10 cellular contexts compared by ENCODE assay signal in the genomic region with DNA sequence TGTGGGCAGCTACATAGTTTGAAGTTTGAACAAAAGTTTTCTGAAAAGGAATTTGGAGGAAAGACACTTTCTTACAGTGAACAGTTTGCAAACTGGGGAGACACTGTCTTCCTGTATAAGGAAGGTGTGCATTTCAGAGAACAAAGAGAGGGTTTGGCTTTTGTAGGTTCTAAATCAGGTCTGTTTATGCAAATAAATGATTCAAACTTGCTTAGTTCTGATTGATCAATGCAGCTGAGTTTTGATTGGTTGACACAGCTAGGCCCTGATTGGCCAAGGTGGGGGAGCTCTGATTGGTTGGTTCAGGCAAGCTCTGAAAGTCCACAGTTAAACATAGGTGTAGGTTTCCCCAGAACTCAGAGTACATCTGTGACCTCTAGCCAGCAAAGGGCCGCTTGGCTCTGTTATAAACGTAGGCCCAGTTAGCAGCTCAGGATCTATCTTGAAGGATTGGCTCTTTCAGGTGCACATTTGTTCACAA.
A peak's percentile ranks its signal among the peaks of the same experiment; 100 is the strongest.
DNase-seq lines count a peak whose midpoint lies in the region; ATAC-seq and TF ChIP-seq lines count a peak whose summit lies in the region.
"Had no signal": no experiment of that assay in that cellular context is flagged by ENCODE, and none has a peak within 500 bp of the region (broad histone marks: within the 10 kb centered on the region; RNA-seq: fewer than 3 reads in every experiment).

No MANE protein-coding gene starts in this region.

- POLR2A ChIA-PET in CD8-positive, alpha-beta memory T cell (lab: Charles Lee) = interaction anchor here (1.1 kb wide), 1 partner anchor 194 kb away, joined by 4 read pairs; the partner anchor contains the start of gene IRF2
- POLR2A ChIA-PET in activated CD4-positive, alpha-beta memory T cell treated with anti-CD3 and anti-CD28 coated beads, Interleukin-2, amount 10 ng/mL, durations not matched to agents 7 days and 5 days (lab: Charles Lee) = interaction anchor here (0.6 to 5.3 kb wide), 8 partner anchors 9 to 368 kb away, joined by 3 to 137 read pairs (median 3); partner anchors contain the start of gene IRF2

- no peaks in the 10 kb centered on the region for H3K27me3 ChIP-seq in CD8-positive, alpha-beta memory T cell (ENCODE audit: insufficient read depth, low read length, poor library complexity, severe bottlenecking)
- H3K27me3 ChIP-seq in tibial artery = no peaks in the 10 kb centered on the region

- no peak overlapping the region for H3K4me3 ChIP-seq in CD8-positive, alpha-beta memory T cell (ENCODE audit: low read length)
- H3K4me3 ChIP-seq in tibial artery = no peak overlapping the region

- H3K9me3 ChIP-seq in CD8-positive, alpha-beta memory T cell (ENCODE audit: low read length) = no peaks in the 10 kb centered on the region
- peaks cover 0 to 13% (median 5%) of the 10 kb centered on the region in 3 donors for H3K9me3 ChIP-seq in tibial artery

- peaks cover 0 to 5% (median 3%) of the 10 kb centered on the region in 5 donors for H3K9me3 Mint-ChIP-seq in CD8-positive, alpha-beta memory T cell
- peaks cover 19% of the 10 kb centered on the region for H3K9me3 Mint-ChIP-seq in activated CD4-positive, alpha-beta memory T cell treated with anti-CD3 and anti-CD28 coated beads, Interleukin-2, amount 10 ng/mL, durations not matched to agents 7 days and 5 days

- ATAC-seq in GM19035 (IDR thresholded peaks at IDR 0.05; ENCODE audit: unreplicated experiment) (peak; percentile 45), HG02981 (IDR thresholded peaks at IDR 0.05; ENCODE audit: unreplicated experiment) (peak; percentile 30)

- no peak overlapping the region for H3K27ac ChIP-seq in CD8-positive, alpha-beta memory T cell (ENCODE audit: low read depth, low read length)
- no peak overlapping the region for H3K27ac ChIP-seq in tibial artery

- H3K4me3 Mint-ChIP-seq in CD8-positive, alpha-beta memory T cell = peak overlapping the region in 1 of 7 donors; percentile 62
- no peak overlapping the region for H3K4me3 Mint-ChIP-seq in activated CD4-positive, alpha-beta memory T cell treated with anti-CD3 and anti-CD28 coated beads, Interleukin-2, amount 10 ng/mL, durations not matched to agents 7 days and 5 days

- TF ChIP-seq CTCF in tibial artery (IDR thresholded peaks at IDR 0.05) = no peak

- no peaks in the 10 kb centered on the region for H3K27me3 Mint-ChIP-seq in CD8-positive, alpha-beta memory T cell
- no peaks in the 10 kb centered on the region for H3K27me3 Mint-ChIP-seq in activated CD4-positive, alpha-beta memory T cell treated with anti-CD3 and anti-CD28 coated beads, Interleukin-2, amount 10 ng/mL, durations not matched to agents 7 days and 5 days

- H3K4me1 ChIP-seq in CD8-positive, alpha-beta memory T cell (ENCODE audit: insufficient read depth, low read length) = peaks cover 36% of the 10 kb centered on the region
- no peaks in the 10 kb centered on the region for H3K4me1 ChIP-seq in tibial artery

- H3K27ac Mint-ChIP-seq in CD8-positive, alpha-beta memory T cell = peak overlapping the region in 7 of 8 donors; percentile 23 to 70 (median 55)
- peak overlapping the region; percentile 84 for H3K27ac Mint-ChIP-seq in activated CD4-positive, alpha-beta memory T cell treated with anti-CD3 and anti-CD28 coated beads, Interleukin-2, amount 10 ng/mL, durations not matched to agents 7 days and 5 days

- no peaks in the 10 kb centered on the region for H3K36me3 ChIP-seq in CD8-positive, alpha-beta memory T cell (ENCODE audit: insufficient read depth, low read length)
- no peaks in the 10 kb centered on the region for H3K36me3 ChIP-seq in tibial artery

- DNase-seq in CD8-positive, alpha-beta memory T cell = peak in 2 of 5 donors; percentile 13 to 17
- peak; percentile 43 for DNase-seq in activated CD4-positive, alpha-beta memory T cell treated with anti-CD3 and anti-CD28 coated beads, Interleukin-2, amount 10 ng/mL, durations not matched to agents 7 days and 5 days
- DNase-seq in T-helper 9 cell (no peak), tibial artery (no peak), NCI-H2029 (lab: John Stamatoyannopoulos, UW) (no peak), NCI-H2171 (lab: John Stamatoyannopoulos, UW) (no peak)
- DNase-seq: DMS79, NCI-H187 treated with DMSO at 0.1 percent for 48 hours had no signal

- H3K36me3 Mint-ChIP-seq in CD8-positive, alpha-beta memory T cell = peaks cover 0 to 7% (median 6%) of the 10 kb centered on the region in 3 donors
- peaks cover 21% of the 10 kb centered on the region for H3K36me3 Mint-ChIP-seq in activated CD4-positive, alpha-beta memory T cell treated with anti-CD3 and anti-CD28 coated beads, Interleukin-2, amount 10 ng/mL, durations not matched to agents 7 days and 5 days (ENCODE audit: low read depth)

- H3K4me1 Mint-ChIP-seq in CD8-positive, alpha-beta memory T cell = peaks cover 31 to 46% (median 34%) of the 10 kb centered on the region in 3 donors
- H3K4me1 Mint-ChIP-seq in activated CD4-positive, alpha-beta memory T cell treated with anti-CD3 and anti-CD28 coated beads, Interleukin-2, amount 10 ng/mL, durations not matched to agents 7 days and 5 days = peaks cover 53% of the 10 kb centered on the region

- CTCF ChIA-PET in CD8-positive, alpha-beta memory T cell (lab: Charles Lee) = interaction anchor here (1.2 to 2.4 kb wide), 5 partner anchors 11 to 125 kb away, joined by 3 to 13 read pairs (median 7); no protein-coding TSS in a partner anchor
- CTCF ChIA-PET in activated CD4-positive, alpha-beta memory T cell treated with anti-CD3 and anti-CD28 coated beads, Interleukin-2, amount 10 ng/mL, durations not matched to agents 7 days and 5 days (lab: Charles Lee) = interaction anchor here (0.8 to 5.6 kb wide), 4 partner anchors 8 to 182 kb away, joined by 3 to 102 read pairs (median 4); no protein-coding TSS in a partner anchor

- intact Hi-C loops in tibial artery (cut with DNase I; ENCODE audit: low total_unique reads) = no loop called here
